Comparison of ENCODE assay signal across 24 cellular contexts in the genomic region with DNA sequence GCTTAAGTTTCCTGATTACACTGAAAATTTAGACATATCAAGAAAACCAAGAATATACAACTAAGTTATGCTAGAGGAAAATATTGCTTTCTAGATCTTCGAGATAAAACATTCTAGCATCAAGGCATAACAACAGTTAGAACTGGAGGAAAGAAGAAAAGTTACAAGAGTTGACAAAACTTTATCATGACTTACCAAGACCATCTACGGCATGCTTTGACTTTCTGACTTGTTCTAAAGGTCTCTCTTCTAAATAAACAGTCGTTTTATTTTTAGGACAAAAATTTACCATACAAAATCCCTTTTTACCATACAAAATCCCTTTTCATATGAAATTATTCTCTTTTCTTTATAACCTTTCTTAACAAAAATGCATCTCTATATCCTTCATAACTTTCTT.
A peak's percentile ranks its signal among the peaks of the same experiment; 100 is the strongest.
DNase-seq lines count a peak whose midpoint lies in the region; ATAC-seq, FAIRE-seq and TF ChIP-seq lines count a peak whose summit lies in the region.
"Had no signal": no experiment of that assay in that cellular context is flagged by ENCODE, and none has a peak within 500 bp of the region (broad histone marks: within the 10 kb centered on the region; RNA-seq: fewer than 3 reads in every experiment).

No MANE protein-coding gene starts in this region.

- BruUV-seq in OCI-LY7 (replicated peaks; lab: Mats Ljungman, UMichigan) = no TSS peak

- H3K27ac Mint-ChIP-seq in GM23338 = no peak overlapping the region
- H3K27ac Mint-ChIP-seq: activated CD8-positive, alpha-beta memory T cell treated with anti-CD3 and anti-CD28 coated beads, Interleukin-2, amount 10 ng/mL, durations not matched to agents 7 days and 5 days; activated naive CD8-positive, alpha-beta T cell treated with anti-CD3 and anti-CD28 coated beads, Interleukin-2, amount 50 U/mL, for 24 hours; dendritic cell treated with granulocyte-macrophage colony-stimulating factor and Interleukin-4, amounts not matched to agents 40 ng/mL and 50 ng/mL, for 4 days; IgD-negative memory B cell; naive thymus-derived CD8-positive, alpha-beta T cell; T-cell had no signal

- no peaks in the 10 kb centered on the region for H3K27me3 Mint-ChIP-seq in GM23338 (ENCODE audit: insufficient read depth, low read depth, poor library complexity)
- H3K27me3 Mint-ChIP-seq: activated CD8-positive, alpha-beta memory T cell treated with anti-CD3 and anti-CD28 coated beads, Interleukin-2, amount 10 ng/mL, durations not matched to agents 7 days and 5 days; activated naive CD8-positive, alpha-beta T cell treated with anti-CD3 and anti-CD28 coated beads, Interleukin-2, amount 50 U/mL, for 24 hours; dendritic cell treated with granulocyte-macrophage colony-stimulating factor and Interleukin-4, amounts not matched to agents 40 ng/mL and 50 ng/mL, for 4 days; IgD-negative memory B cell; naive thymus-derived CD8-positive, alpha-beta T cell; T-cell had no signal

- intact Hi-C loops in OCI-LY7 (cut with micrococcal nuclease; ENCODE audit: unreplicated experiment) (no loop called here), pancreas (cut with DNase I) (no loop called here), esophagus muscularis mucosa (cut with DNase I) (no loop called here)

- no peak for TF ChIP-seq POLR2A in esophagus muscularis mucosa (IDR thresholded peaks at IDR 0.05; ENCODE audit: low read depth)

- no peak for FAIRE-seq in pancreas (lab: Jason Lieb, UNC)
- FAIRE-seq: bronchial epithelial cell, endothelial cell of umbilical vein had no signal

- WGBS in pancreas, 2 donors = 18 to 22% methylated on average over 3 of the region's 3 CpGs
- WGBS in esophagus muscularis mucosa = 34% methylated on average over 3 of the region's 3 CpGs

- TF ChIP-seq CTCF in GM23338 (conservative IDR thresholded peaks at IDR 0.05; ENCODE audit: low read depth in 2 of 2) = no peak
- TF ChIP-seq CTCF in OCI-LY7 (conservative IDR thresholded peaks at IDR 0.05; ENCODE audit: low read length) = no peak
- no peak for TF ChIP-seq CTCF in fibroblast of mammary gland (conservative IDR thresholded peaks at IDR 0.05; ENCODE audit: control insufficient read depth, insufficient read depth, low read depth, low read length)
- no peak for TF ChIP-seq CTCF in pancreas (IDR thresholded peaks at IDR 0.05)
- no peak for TF ChIP-seq CTCF in esophagus muscularis mucosa (IDR thresholded peaks at IDR 0.05)

- no peaks in the 10 kb centered on the region for H3K4me1 ChIP-seq in GM23338 (ENCODE audit: insufficient read depth)
- H3K4me1 ChIP-seq in OCI-LY7 (ENCODE audit: insufficient read depth, low read length, poor library complexity, severe bottlenecking) = no peaks in the 10 kb centered on the region
- H3K4me1 ChIP-seq in pancreas = no peaks in the 10 kb centered on the region
- H3K4me1 ChIP-seq in esophagus muscularis mucosa = no peaks in the 10 kb centered on the region

- H3K9me3 ChIP-seq in OCI-LY7 (ENCODE audit: low read length) (peaks cover 32% of the 10 kb centered on the region; the same call in 1 of the 2 replicates), pancreas (no peaks in the 10 kb centered on the region), esophagus muscularis mucosa (no peaks in the 10 kb centered on the region)
- H3K9me3 ChIP-seq: tibial artery had no signal

- no peak overlapping the region; the same call in 1 of the 2 replicates for H3K4me3 ChIP-seq in GM23338
- no peak overlapping the region for H3K4me3 ChIP-seq in OCI-LY7 (ENCODE audit: low read depth, low read length, poor library complexity, severe bottlenecking)
- H3K4me3 ChIP-seq in fibroblast of mammary gland (ENCODE audit: control insufficient read depth, low read depth, low read length) = no peak overlapping the region
- no peak overlapping the region for H3K4me3 ChIP-seq in pancreas
- H3K4me3 ChIP-seq in esophagus muscularis mucosa = no peak overlapping the region
- H3K4me3 ChIP-seq: tibial artery had no signal

- DNase-seq in Caki2 (ENCODE audit: low read depth) (peak; percentile 11), GM23338 (ENCODE audit: low spot score) (peak; percentile 71), OCI-LY7 (ENCODE audit: low spot score) (peak; percentile 46), fibroblast of mammary gland (ENCODE audit: low read depth) (peak; percentile 7), pancreas (no peak), esophagus muscularis mucosa (ENCODE audit: extremely low spot score) (no peak), islet precursor cell (no peak)
- DNase-seq: activated CD4-positive, alpha-beta T cell treated with anti-CD3 and anti-CD28 coated beads for 48 hours; activated CD8-positive, alpha-beta memory T cell treated with anti-CD3 and anti-CD28 coated beads, Interleukin-2, amount 10 ng/mL, durations not matched to agents 7 days and 5 days; activated naive CD8-positive, alpha-beta T cell treated with anti-CD3 and anti-CD28 coated beads, Interleukin-2, amount 50 U/mL, for 24 hours; Calu3; foreskin melanocyte; naive thymus-derived CD8-positive, alpha-beta T cell; NCI-H345; posterior cingulate gyrus; Right ventricle myocardium superior; stimulated activated CD4-positive, alpha-beta T cell treated with anti-CD3 and anti-CD28 coated beads, Interleukin-2, amount 100 ng/mL, for 24 hours; stimulated activated naive CD4-positive, alpha-beta T cell treated with Interleukin-2 at 50 U/mL for 16 hours; T-cell; tibial artery had no signal

- peaks cover 61% of the 10 kb centered on the region for H3K9me3 Mint-ChIP-seq in GM23338

- H3K27ac ChIP-seq in GM23338 (ENCODE audit: low read depth) (no peak overlapping the region), OCI-LY7 (ENCODE audit: low read depth, low read length, poor library complexity, severe bottlenecking) (no peak overlapping the region), pancreas (no peak overlapping the region), esophagus muscularis mucosa (replicated peaks in 1 of 4) (no peak overlapping the region)
- H3K27ac ChIP-seq: tibial artery had no signal

- no peak overlapping the region for H3K4me2 ChIP-seq in GM23338
- no peak overlapping the region for H3K4me2 ChIP-seq in OCI-LY7 (ENCODE audit: low read length)

- H3K27me3 ChIP-seq in GM23338 (ENCODE audit: insufficient read depth) = no peaks in the 10 kb centered on the region
- H3K27me3 ChIP-seq in pancreas = no peaks in the 10 kb centered on the region
- no peaks in the 10 kb centered on the region for H3K27me3 ChIP-seq in esophagus muscularis mucosa
- H3K27me3 ChIP-seq: tibial artery had no signal

- ATAC-seq in GM23338 (no peak), pancreas (no peak)
- ATAC-seq: activated CD8-positive, alpha-beta memory T cell treated with anti-CD3 and anti-CD28 coated beads, Interleukin-2, amount 10 ng/mL, durations not matched to agents 7 days and 5 days; activated naive CD8-positive, alpha-beta T cell treated with anti-CD3 and anti-CD28 coated beads, Interleukin-2, amount 50 U/mL, for 24 hours; naive thymus-derived CD8-positive, alpha-beta T cell; T-cell had no signal

- CTCF ChIA-PET in OCI-LY7 (lab: Charles Lee; ENCODE audit: unreplicated experiment) = no interaction called here

- peaks cover 4% of the 10 kb centered on the region; the same call in 1 of the 2 replicates for H3K9me2 ChIP-seq in GM23338 (ENCODE audit: insufficient read depth)
- no peaks in the 10 kb centered on the region for H3K9me2 ChIP-seq in OCI-LY7 (ENCODE audit: insufficient read depth, low read length)

- in situ Hi-C loops in Caki2 (cut with HindIII; ENCODE audit: low pct_unique_long_range_greater_than_20kb, low sequenced_read_pairs) = no loop called here

- peaks cover 47% of the 10 kb centered on the region for H3K36me3 Mint-ChIP-seq in GM23338 (ENCODE audit: low read depth)
- H3K36me3 Mint-ChIP-seq: activated CD8-positive, alpha-beta memory T cell treated with anti-CD3 and anti-CD28 coated beads, Interleukin-2, amount 10 ng/mL, durations not matched to agents 7 days and 5 days; IgD-negative memory B cell; T-cell had no signal

- POLR2A ChIA-PET in OCI-LY7 (lab: Charles Lee) = interaction anchor here (0.6 kb wide), 2 partner anchors 14 to 115 kb away, joined by 3 to 4 read pairs; no protein-coding TSS in a partner anchor

- H2AFZ ChIP-seq in GM23338 = no peak overlapping the region
- no peak overlapping the region for H2AFZ ChIP-seq in OCI-LY7 (ENCODE audit: low read length)

- H3K79me2 ChIP-seq in GM23338 (replicated peaks; ENCODE audit: insufficient read depth) (no peaks in the 10 kb centered on the region), OCI-LY7 (ENCODE audit: insufficient read depth, low read depth, low read length) (no peaks in the 10 kb centered on the region)

- H3K36me3 ChIP-seq in GM23338 (ENCODE audit: insufficient read depth) = peaks cover 23% of the 10 kb centered on the region
- H3K36me3 ChIP-seq in OCI-LY7 (ENCODE audit: insufficient read depth, low read length) = no peaks in the 10 kb centered on the region
- no peaks in the 10 kb centered on the region for H3K36me3 ChIP-seq in pancreas
- H3K36me3 ChIP-seq in esophagus muscularis mucosa = no peaks in the 10 kb centered on the region
- H3K36me3 ChIP-seq: tibial artery had no signal

- H4K20me1 ChIP-seq in GM23338 (replicated peaks; ENCODE audit: insufficient read depth) (no peaks in the 10 kb centered on the region), OCI-LY7 (ENCODE audit: insufficient read depth, low read length) (no peaks in the 10 kb centered on the region)

- no peaks in the 10 kb centered on the region for H3F3A ChIP-seq in GM23338 (replicated peaks; ENCODE audit: low read depth)

- no peak overlapping the region for H3K4me3 Mint-ChIP-seq in GM23338
- H3K4me3 Mint-ChIP-seq: activated CD8-positive, alpha-beta memory T cell treated with anti-CD3 and anti-CD28 coated beads, Interleukin-2, amount 10 ng/mL, durations not matched to agents 7 days and 5 days; activated naive CD8-positive, alpha-beta T cell treated with anti-CD3 and anti-CD28 coated beads, Interleukin-2, amount 50 U/mL, for 24 hours; dendritic cell treated with granulocyte-macrophage colony-stimulating factor and Interleukin-4, amounts not matched to agents 40 ng/mL and 50 ng/mL, for 4 days; IgD-negative memory B cell; naive thymus-derived CD8-positive, alpha-beta T cell; T-cell had no signal

- no peaks in the 10 kb centered on the region for H3K4me1 Mint-ChIP-seq in GM23338
- H3K4me1 Mint-ChIP-seq: activated CD8-positive, alpha-beta memory T cell treated with anti-CD3 and anti-CD28 coated beads, Interleukin-2, amount 10 ng/mL, durations not matched to agents 7 days and 5 days; activated naive CD8-positive, alpha-beta T cell treated with anti-CD3 and anti-CD28 coated beads, Interleukin-2, amount 50 U/mL, for 24 hours; IgD-negative memory B cell; naive thymus-derived CD8-positive, alpha-beta T cell; T-cell had no signal

- no peak for TF ChIP-seq EP300 in esophagus muscularis mucosa (IDR thresholded peaks at IDR 0.05)

TF ChIP-seq in GM23338, 12 proteins besides CTCF, POLR2A, EP300 and RAD21 (continues in another document):
- no peak for TF ChIP-seq CREB1 (CRISPR knock-in tag; IDR thresholded peaks at IDR 0.05; ENCODE audit: low read depth)

Comparison
In these comparisons a context has a peak if more than half of its experiments do, and no peak if none do; other contexts are left out.
1. DNase-seq: peak in Caki2 (single experiment), GM23338 (single experiment), OCI-LY7 (single experiment) and fibroblast of mammary gland (single experiment); none in pancreas (0 of 6), esophagus muscularis mucosa (single experiment) and islet precursor cell (single experiment).